ENCODE assay signal across 12 cellular contexts in the genomic region with DNA sequence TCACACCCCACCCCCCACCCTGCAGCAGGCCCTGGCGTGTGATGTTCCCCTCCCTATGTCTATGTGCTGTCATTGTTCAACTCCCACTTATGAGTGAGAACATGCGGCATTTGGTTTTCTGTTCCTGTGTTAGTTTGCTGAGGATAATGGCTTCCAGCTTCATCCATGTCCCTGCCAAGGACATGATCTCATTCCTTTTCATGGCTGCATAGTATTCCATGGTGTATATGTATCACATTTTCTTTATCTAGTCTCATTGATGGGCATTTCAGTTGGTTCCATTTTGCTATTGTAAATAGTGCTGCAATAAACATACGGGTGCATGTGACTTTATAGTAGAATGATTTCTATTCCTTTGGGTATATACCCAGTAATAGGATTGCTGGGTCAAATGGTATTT. TPM values are rescaled to one million over a fixed set of nuclear protein-coding genes. Genes with fewer than 3 reads are reported as not detected.
A peak's percentile ranks its signal among the peaks of the same experiment; 100 is the strongest.
DNase-seq lines count a peak whose midpoint lies in the region; ATAC-seq and TF ChIP-seq lines count a peak whose summit lies in the region.
"Not testable (repeated sequence)": the region's sequence is repeated elsewhere in the genome, so short reads cannot be mapped to it uniquely, and the experiment has no call there.
"Had no signal": no experiment of that assay in that cellular context is flagged by ENCODE, and none has a peak within 500 bp of the region (broad histone marks: within the 10 kb centered on the region; RNA-seq: fewer than 3 reads in every experiment).

No MANE protein-coding gene starts in this region.

- H3K36me3 ChIP-seq in left ventricle myocardium inferior: not testable (repeated sequence)

- not testable (repeated sequence) for H3K27ac ChIP-seq in CD4-positive, alpha-beta T cell (ENCODE audit: low read depth, low read length)
- H3K27ac ChIP-seq in left ventricle myocardium inferior (replicated peaks): peak overlapping the region; percentile 81

- intact Hi-C loops in CD4-positive, alpha-beta T cell (cut with DNase I, micrococcal nuclease): loop anchor here in 1 of 2 experiments (2.0 kb wide), 1 partner anchor 16 kb away; no protein-coding TSS in a partner anchor
- intact Hi-C loops in activated naive CD4-positive, alpha-beta T cell treated with anti-CD3 and anti-CD28 coated beads for 36 hours (cut with micrococcal nuclease); left ventricle myocardium inferior (cut with micrococcal nuclease): not testable (repeated sequence)

- not testable (repeated sequence) for TF ChIP-seq CTCF in CD4-positive, alpha-beta T cell (IDR thresholded peaks at IDR 0.05); left ventricle myocardium inferior (IDR thresholded peaks at IDR 0.05; ENCODE audit: borderline replicate concordance)

- POLR2A ChIA-PET in CD4-positive, alpha-beta T cell (lab: Charles Lee); activated CD4-positive, alpha-beta T cell treated with anti-CD3 and anti-CD28 coated beads, Interleukin-2, amount 10 ng/mL, durations not matched to agents 7 days and 5 days (lab: Charles Lee): not testable (repeated sequence)

- peak overlapping the region; percentile 30 for H3K4me3 Mint-ChIP-seq in CD4-positive, alpha-beta T cell
- peak overlapping the region; percentile 18 for H3K4me3 Mint-ChIP-seq in T-helper 1 cell treated with Interleukin-12 subunit alpha and Interleukin-12 subunit beta and Interleukin-4 antibody, amounts not matched to agents 30 μg/mL and 1 μg/mL, for 36 hours
- not testable (repeated sequence) for H3K4me3 Mint-ChIP-seq in activated CD4-positive, alpha-beta T cell treated with anti-CD3 and anti-CD28 coated beads, Interleukin-2, amount 10 ng/mL, durations not matched to agents 7 days and 5 days; activated naive CD4-positive, alpha-beta T cell treated with anti-CD3 and anti-CD28 coated beads for 36 hours; stimulated activated memory B cell treated with anti-CD40 and anti-IgM and Interleukin-4, amounts not matched to agents 10 μg/mL and 1 μg/mL and 100 μg/mL, for 72 hours

- not testable (repeated sequence) for ATAC-seq in CD4-positive, alpha-beta T cell (ENCODE audit: poor library complexity); stimulated activated memory B cell treated with anti-CD40 and anti-IgM and Interleukin-4, amounts not matched to agents 10 μg/mL and 1 μg/mL and 100 μg/mL, for 72 hours

- not testable (repeated sequence) for H3K27me3 ChIP-seq in CD4-positive, alpha-beta T cell (ENCODE audit: control insufficient read depth, insufficient read depth, low read length); left ventricle myocardium inferior (ENCODE audit: low read depth)

- not testable (repeated sequence) for DNase-seq in CD4-positive, alpha-beta T cell; activated CD4-positive, alpha-beta T cell treated with anti-CD3 and anti-CD28 coated beads, Interleukin-2, amount 10 ng/mL, durations not matched to agents 7 days and 5 days; left ventricle myocardium inferior
- DNase-seq in activated CD8-positive, alpha-beta memory T cell treated with anti-CD3 and anti-CD28 coated beads, Interleukin-2, amount 50 U/mL, for 48 hours: peak; percentile 23
- peak; percentile 2 for DNase-seq in activated naive CD4-positive, alpha-beta T cell treated with anti-CD3 and anti-CD28 coated beads for 36 hours

- H3K9me3 Mint-ChIP-seq in CD4-positive, alpha-beta T cell; T-helper 1 cell treated with Interleukin-12 subunit alpha and Interleukin-12 subunit beta and Interleukin-4 antibody, amounts not matched to agents 30 μg/mL and 1 μg/mL, for 36 hours; activated CD4-positive, alpha-beta T cell treated with anti-CD3 and anti-CD28 coated beads, Interleukin-2, amount 10 ng/mL, durations not matched to agents 7 days and 5 days; activated naive CD4-positive, alpha-beta T cell treated with anti-CD3 and anti-CD28 coated beads for 36 hours; stimulated activated memory B cell treated with anti-CD40 and anti-IgM and Interleukin-4, amounts not matched to agents 10 μg/mL and 1 μg/mL and 100 μg/mL, for 72 hours: not testable (repeated sequence)

- H3K9me3 ChIP-seq in CD4-positive, alpha-beta T cell (ENCODE audit: control insufficient read depth, low read length); left ventricle myocardium inferior (replicated peaks): not testable (repeated sequence)

- peaks cover 18% of the 10 kb centered on the region for H3K4me1 ChIP-seq in left ventricle myocardium inferior

- not testable (repeated sequence) for H3K36me3 Mint-ChIP-seq in CD4-positive, alpha-beta T cell (ENCODE audit: low read depth); stimulated activated memory B cell treated with anti-CD40 and anti-IgM and Interleukin-4, amounts not matched to agents 10 μg/mL and 1 μg/mL and 100 μg/mL, for 72 hours
- H3K36me3 Mint-ChIP-seq in T-helper 1 cell treated with Interleukin-12 subunit alpha and Interleukin-12 subunit beta and Interleukin-4 antibody, amounts not matched to agents 30 μg/mL and 1 μg/mL, for 36 hours (ENCODE audit: low read depth): peaks cover 10% of the 10 kb centered on the region
- peaks cover 15% of the 10 kb centered on the region for H3K36me3 Mint-ChIP-seq in activated CD4-positive, alpha-beta T cell treated with anti-CD3 and anti-CD28 coated beads, Interleukin-2, amount 10 ng/mL, durations not matched to agents 7 days and 5 days (ENCODE audit: low read depth)
- peaks cover 23% of the 10 kb centered on the region for H3K36me3 Mint-ChIP-seq in activated naive CD4-positive, alpha-beta T cell treated with anti-CD3 and anti-CD28 coated beads for 36 hours (ENCODE audit: low read depth)

- not testable (repeated sequence) for H3K27ac Mint-ChIP-seq in CD4-positive, alpha-beta T cell; activated naive CD4-positive, alpha-beta T cell treated with anti-CD3 and anti-CD28 coated beads for 36 hours
- peak overlapping the region; percentile 41 for H3K27ac Mint-ChIP-seq in T-helper 1 cell treated with Interleukin-12 subunit alpha and Interleukin-12 subunit beta and Interleukin-4 antibody, amounts not matched to agents 30 μg/mL and 1 μg/mL, for 36 hours
- H3K27ac Mint-ChIP-seq in activated CD4-positive, alpha-beta T cell treated with anti-CD3 and anti-CD28 coated beads, Interleukin-2, amount 10 ng/mL, durations not matched to agents 7 days and 5 days: peak overlapping the region; percentile 67
- peak overlapping the region; percentile 57 for H3K27ac Mint-ChIP-seq in stimulated activated memory B cell treated with anti-CD40 and anti-IgM and Interleukin-4, amounts not matched to agents 10 μg/mL and 1 μg/mL and 100 μg/mL, for 72 hours

- peaks cover 76% of the 10 kb centered on the region for H3K4me1 Mint-ChIP-seq in CD4-positive, alpha-beta T cell (ENCODE audit: low read depth)
- H3K4me1 Mint-ChIP-seq in T-helper 1 cell treated with Interleukin-12 subunit alpha and Interleukin-12 subunit beta and Interleukin-4 antibody, amounts not matched to agents 30 μg/mL and 1 μg/mL, for 36 hours (ENCODE audit: low read depth): peaks cover 66% of the 10 kb centered on the region
- H3K4me1 Mint-ChIP-seq in activated CD4-positive, alpha-beta T cell treated with anti-CD3 and anti-CD28 coated beads, Interleukin-2, amount 10 ng/mL, durations not matched to agents 7 days and 5 days: peaks cover 76% of the 10 kb centered on the region
- H3K4me1 Mint-ChIP-seq in activated naive CD4-positive, alpha-beta T cell treated with anti-CD3 and anti-CD28 coated beads for 36 hours (ENCODE audit: low read depth): peaks cover 54% of the 10 kb centered on the region
- peaks cover 71% of the 10 kb centered on the region for H3K4me1 Mint-ChIP-seq in stimulated activated memory B cell treated with anti-CD40 and anti-IgM and Interleukin-4, amounts not matched to agents 10 μg/mL and 1 μg/mL and 100 μg/mL, for 72 hours

- H3K27me3 Mint-ChIP-seq in CD4-positive, alpha-beta T cell; T-helper 1 cell treated with Interleukin-12 subunit alpha and Interleukin-12 subunit beta and Interleukin-4 antibody, amounts not matched to agents 30 μg/mL and 1 μg/mL, for 36 hours (ENCODE audit: low read depth); activated CD4-positive, alpha-beta T cell treated with anti-CD3 and anti-CD28 coated beads, Interleukin-2, amount 10 ng/mL, durations not matched to agents 7 days and 5 days; activated naive CD4-positive, alpha-beta T cell treated with anti-CD3 and anti-CD28 coated beads for 36 hours (ENCODE audit: low read depth); stimulated activated memory B cell treated with anti-CD40 and anti-IgM and Interleukin-4, amounts not matched to agents 10 μg/mL and 1 μg/mL and 100 μg/mL, for 72 hours: not testable (repeated sequence)

- not testable (repeated sequence) for H3K4me3 ChIP-seq in left ventricle myocardium inferior

- CTCF ChIA-PET in CD4-positive, alpha-beta T cell (lab: Charles Lee); activated CD4-positive, alpha-beta T cell treated with anti-CD3 and anti-CD28 coated beads, Interleukin-2, amount 10 ng/mL, durations not matched to agents 7 days and 5 days (lab: Charles Lee): not testable (repeated sequence)
- CTCF ChIA-PET in activated naive CD4-positive, alpha-beta T cell treated with anti-CD3 and anti-CD28 coated beads for 36 hours (lab: Charles Lee): interaction anchor here (0.7 kb wide), 1 partner anchor 323 kb away, joined by 4 read pairs; no protein-coding TSS in a partner anchor

RNA-seq across cellular contexts. Expression of a gene that starts 2.6 kb away (rescaled TPM):
- total RNA-seq in CD4-positive, alpha-beta T cell: 1 to 10 TPM; 4.9 to 5.4 TPM
- total RNA-seq in activated CD4-positive, alpha-beta T cell treated with anti-CD3 and anti-CD28 coated beads, Interleukin-2, amount 10 ng/mL, durations not matched to agents 7 days and 5 days: 100 to 1,000 TPM; 124 to 142 TPM
- total RNA-seq in activated naive CD4-positive, alpha-beta T cell treated with anti-CD3 and anti-CD28 coated beads for 36 hours: 100 to 1,000 TPM; 443 to 471 TPM
- 2.3 TPM for total RNA-seq in left ventricle myocardium inferior
- total RNA-seq: GM23248, H7, HT-29, LHCN-M2, MCF 10A had no signal

RNA-seq across cellular contexts. Expression of a gene that starts 24.1 kb away (rescaled TPM):
- 100 to 1,000 TPM; 143 to 150 TPM for total RNA-seq in CD4-positive, alpha-beta T cell
- 100 to 1,000 TPM; 164 to 177 TPM for total RNA-seq in activated CD4-positive, alpha-beta T cell treated with anti-CD3 and anti-CD28 coated beads, Interleukin-2, amount 10 ng/mL, durations not matched to agents 7 days and 5 days
- 100 to 1,000 TPM; 157 to 162 TPM for total RNA-seq in activated naive CD4-positive, alpha-beta T cell treated with anti-CD3 and anti-CD28 coated beads for 36 hours
- 56.1 TPM for total RNA-seq in left ventricle myocardium inferior

Comparison
In these comparisons a context has a peak if more than half of its experiments do, and no peak if none do; other contexts are left out.
1. RNA of a gene that starts 2.6 kb away (total RNA-seq): 443 to 471 TPM in activated naive CD4-positive, alpha-beta T cell treated with anti-CD3 and anti-CD28 coated beads for 36 hours and 124 to 142 TPM in activated CD4-positive, alpha-beta T cell treated with anti-CD3 and anti-CD28 coated beads, Interleukin-2, amount 10 ng/mL, durations not matched to agents 7 days and 5 days; 4.9 to 5.4 TPM in CD4-positive, alpha-beta T cell and 2.3 TPM in left ventricle myocardium inferior (single experiment); every median in the first group is over 10 times any median in the second.